ENCODE assay signal across 27 cellular contexts in genomic region chr5:28219539-28219938, GRCh38.
"Had no signal": no experiment of that assay in that cellular context is flagged by ENCODE, and none has a peak within 500 bp of the region (broad histone marks: within the 10 kb centered on the region; RNA-seq: fewer than 3 reads in every experiment).

No MANE protein-coding gene starts in this region.

- FAIRE-seq: astrocyte, bronchial epithelial cell had no signal

- DNase-seq: activated B cell treated with CpG ODN at 0.5 μM for 24 hours; activated CD4-positive, alpha-beta T cell treated with anti-CD3 and anti-CD28 coated beads for 48 hours; activated CD4-positive, alpha-beta T cell treated with anti-CD3 and anti-CD28 coated beads, Interleukin-2, amount 50 U/mL, for 1 hour; activated CD4-positive, alpha-beta T cell treated with anti-CD3 and anti-CD28 coated beads, Interleukin-2, amount 50 U/mL, for 48 hours; activated CD8-positive, alpha-beta memory T cell treated with anti-CD3 and anti-CD28 coated beads for 24 hours; activated CD8-positive, alpha-beta T cell treated with anti-CD3 and anti-CD28 coated beads for 36 hours; activated effector memory CD4-positive, alpha-beta T cell treated with Interleukin-2 at 50 U/mL for 16 hours; activated gamma-delta T cell treated with Interleukin-2 at 50 U/mL for 16 hours; activated naive CD4-positive, alpha-beta T cell treated with anti-CD3 and anti-CD28 coated beads, Interleukin-2, amount 50 U/mL, for 16 hours; activated naive CD4-positive, alpha-beta T cell treated with Interleukin-2 at 50 U/mL for 16 hours; activated T-cell treated with anti-CD3 and anti-CD28 coated beads, Interleukin-2, amount 50 U/mL, for 4 hours; amniotic stem cell; anterior cingulate cortex; brain microvascular endothelial cell; dorsolateral prefrontal cortex; effector memory CD4-positive, alpha-beta T cell; endodermal cell; foreskin fibroblast; head of caudate nucleus; T-helper 9 cell; WERI-Rb-1 had no signal

- H3K4me3 ChIP-seq: coronary artery, dorsolateral prefrontal cortex had no signal

- ATAC-seq: activated CD4-positive, CD25-positive, alpha-beta regulatory T cell treated with anti-CD3 and anti-CD28 coated beads, Interleukin-2, amount 50 U/mL, for 24 hours; activated CD8-positive, alpha-beta T cell treated with anti-CD3 and anti-CD28 coated beads for 36 hours; activated T-cell treated with anti-CD3 and anti-CD28 coated beads, Interleukin-2, amount 50 U/mL, for 4 hours; activated T-helper 17 cell treated with anti-CD3 and anti-CD28 coated beads, Interleukin-2, amount 50 U/mL, for 72 hours; esophagus mucosa had no signal

- H3K27me3 ChIP-seq: brain microvascular endothelial cell, dorsolateral prefrontal cortex had no signal

- H3K36me3 ChIP-seq: brain microvascular endothelial cell, WERI-Rb-1 had no signal

- H3K27ac ChIP-seq: brain microvascular endothelial cell, coronary artery, dorsolateral prefrontal cortex, WERI-Rb-1 had no signal
